ENCODE assay signal across 14 cellular contexts in the genomic region with DNA sequence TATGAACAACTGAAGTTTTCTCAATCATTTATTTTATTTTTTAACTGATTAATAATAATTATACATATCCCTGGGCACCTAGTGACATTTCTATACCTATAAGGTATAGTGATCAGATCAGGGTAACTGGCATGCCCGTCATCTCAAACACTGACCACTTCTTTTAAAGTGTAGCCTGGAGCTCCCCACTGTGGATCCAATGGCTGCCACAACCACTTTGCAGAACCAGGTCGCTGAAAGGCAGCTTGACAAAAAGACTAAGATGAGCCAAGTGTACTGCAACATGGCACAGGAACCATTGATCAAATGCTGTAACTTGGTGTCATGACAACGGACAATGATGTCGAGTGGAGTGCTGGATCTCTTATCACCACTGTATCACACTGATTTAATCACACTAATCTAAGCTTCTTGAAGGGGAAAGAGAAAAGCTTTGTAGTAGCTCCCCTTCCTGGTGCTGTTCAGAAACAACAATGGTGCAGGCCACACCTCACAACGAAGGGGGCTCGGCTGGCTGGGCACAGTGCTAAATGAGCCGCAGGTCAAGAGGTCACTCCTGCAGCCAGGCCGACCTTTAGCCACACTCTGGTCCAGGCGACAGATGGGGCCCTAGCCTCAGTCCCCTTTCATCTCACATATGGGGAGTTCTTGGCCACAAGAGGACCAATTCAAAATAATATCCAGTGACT. TPM values are rescaled to one million over a fixed set of nuclear protein-coding genes. Genes with fewer than 3 reads are reported as not detected.
DNase-seq lines count a peak whose midpoint lies in the region; ATAC-seq, FAIRE-seq and TF ChIP-seq lines count a peak whose summit lies in the region.
"Had no signal": no experiment of that assay in that cellular context is flagged by ENCODE, and none has a peak within 500 bp of the region (broad histone marks: within the 10 kb centered on the region; RNA-seq: fewer than 3 reads in every experiment).

No MANE protein-coding gene starts in this region.

- peak in 2 of 3 experiments; percentile 2 to 18; a peak in 2 of 4 replicates for TF ChIP-seq CTCF in H1 (IDR thresholded peaks at IDR 0.05; ENCODE audit: control extremely low read depth in 1 of 3, insufficient read depth in 1 of 3, low read depth in 1 of 3, low read length in 3 of 3)
- peak; percentile 30 for TF ChIP-seq CTCF in osteoblast (IDR thresholded peaks at IDR 0.05; ENCODE audit: extremely low read depth, low read depth, low read length)

- no peak overlapping the region for H4K91ac ChIP-seq in H1 (replicated peaks; ENCODE audit: insufficient read length, low read length)
- no peak overlapping the region for H4K91ac ChIP-seq in mesenchymal stem cell (ENCODE audit: low read length)

- peak overlapping the region; percentile 81 for H2AFZ ChIP-seq in H1 (ENCODE audit: low read length)
- H2AFZ ChIP-seq in osteoblast (ENCODE audit: low read length): no peak overlapping the region
- no peak overlapping the region for H2AFZ ChIP-seq in mesenchymal stem cell (ENCODE audit: low read depth, low read length)

- H3K18ac ChIP-seq in H1 (ENCODE audit: extremely low read depth, low read length) (no peak overlapping the region), mesenchymal stem cell (ENCODE audit: low read depth in 1 of 2, low read length in 2 of 2) (no peak overlapping the region)

- no peak overlapping the region for H2BK20ac ChIP-seq in H1 (ENCODE audit: low read length)

- no peak for ATAC-seq in HG02870 (IDR thresholded peaks at IDR 0.05; ENCODE audit: unreplicated experiment)
- ATAC-seq: A549; activated T-cell treated with anti-CD3 and anti-CD28 coated beads, Interleukin-2, amount 50 U/mL, for 72 hours had no signal

- POLR2A ChIA-PET in H1 (lab: Charles Lee; ENCODE audit: partially characterized antibody): no interaction called here

- no peak for FAIRE-seq in H1 (lab: Jason Lieb, UNC)
- FAIRE-seq: A549 had no signal

- H4K20me1 ChIP-seq in H1 (replicated peaks in 1 of 2; ENCODE audit: control insufficient read depth in 1 of 2, insufficient read depth in 2 of 2, low read length in 2 of 2) (no peaks in the 10 kb centered on the region), osteoblast (ENCODE audit: insufficient read depth, low read length) (no peaks in the 10 kb centered on the region)

- H3K9me3 ChIP-seq in H1 (ENCODE audit: insufficient read depth in 2 of 2, low read depth in 1 of 2, low read length in 1 of 2) (no peaks in the 10 kb centered on the region), osteoblast (ENCODE audit: low read depth, low read length) (no peaks in the 10 kb centered on the region), mesenchymal stem cell (ENCODE audit: control insufficient read depth, low read length) (no peaks in the 10 kb centered on the region)
- H3K9me3 ChIP-seq: A549, neutrophil had no signal

- H2BK120ac ChIP-seq in H1 (replicated peaks; ENCODE audit: low read depth, low read length): no peak overlapping the region
- no peak overlapping the region for H2BK120ac ChIP-seq in mesenchymal stem cell (ENCODE audit: low read depth, low read length)

- H3K4me2 ChIP-seq in H1 (ENCODE audit: insufficient read depth in 1 of 2, low read depth in 2 of 2, low read length in 2 of 2): no peak overlapping the region
- no peak overlapping the region for H3K4me2 ChIP-seq in osteoblast (ENCODE audit: insufficient read depth, low read length)
- no peak overlapping the region for H3K4me2 ChIP-seq in mesenchymal stem cell (ENCODE audit: low read length, poor library complexity, severe bottlenecking)
- H3K4me2 ChIP-seq: A549 had no signal

- H2AK5ac ChIP-seq in H1 (ENCODE audit: low read depth, low read length) (no peak overlapping the region), mesenchymal stem cell (ENCODE audit: low read length, severe bottlenecking) (no peak overlapping the region)

- peak overlapping the region; percentile 15 for H4K5ac ChIP-seq in H1 (ENCODE audit: insufficient read length, low read depth, low read length)

- no peaks in the 10 kb centered on the region for H3K23me2 ChIP-seq in H1 (ENCODE audit: low read depth, low read length)

- no peak for TF ChIP-seq EP300 in H1 (IDR thresholded peaks at IDR 0.05; ENCODE audit: borderline replicate concordance in 1 of 2, low read depth in 2 of 2, low read length in 2 of 2)

- TF ChIP-seq POLR2A in H1 (IDR thresholded peaks at IDR 0.05; ENCODE audit: control extremely low read depth in 1 of 2, low read depth in 2 of 2, low read length in 2 of 2): no peak

- H3K27me3 ChIP-seq in H1 (replicated peaks in 1 of 4; ENCODE audit: control insufficient read depth in 3 of 4, extremely low read depth in 1 of 4, insufficient read depth in 3 of 4, low read length in 3 of 4) (no peaks in the 10 kb centered on the region), osteoblast (ENCODE audit: insufficient read depth, low read length) (no peaks in the 10 kb centered on the region), mesenchymal stem cell (ENCODE audit: control insufficient read depth in 1 of 2, insufficient read depth in 1 of 2, low read length in 2 of 2) (peaks cover 0 to 27% of the 10 kb centered on the region in 2 experiments)

- H3K79me2 ChIP-seq in H1 (ENCODE audit: control insufficient read depth in 1 of 2, insufficient read depth in 2 of 2, low read length in 2 of 2) (no peaks in the 10 kb centered on the region), osteoblast (ENCODE audit: insufficient read depth, low read length) (no peaks in the 10 kb centered on the region)

- H3K14ac ChIP-seq in H1 (ENCODE audit: insufficient read length) (no peak overlapping the region), mesenchymal stem cell (ENCODE audit: low read length in 2 of 2) (no peak overlapping the region)

- DNase-seq in NCI-H146 (lab: John Stamatoyannopoulos, UW) (peak; percentile 1), NCI-H146 treated with DMSO at 0.1 percent for 48 hours (lab: John Stamatoyannopoulos, UW; ENCODE audit: unreplicated experiment) (no peak), LHCN-M2 (ENCODE audit: low read depth) (peak; percentile 26), H1 (ENCODE audit: low read depth in 1 of 2, low spot score in 2 of 2) (no peak), osteoblast (ENCODE audit: insufficient read length, low spot score, missing footprints) (no peak), mesenchymal stem cell (no peak), NCI-H2227 (lab: John Stamatoyannopoulos, UW; ENCODE audit: unreplicated experiment) (no peak)
- DNase-seq: activated T-cell treated with anti-CD3 and anti-CD28 coated beads, Interleukin-2, amount 50 U/mL, for 72 hours; NCI-H1436 treated with DMSO at 0.1 percent for 48 hours; NCI-H526 treated with DMSO at 0.1 percent for 48 hours had no signal

- no peak overlapping the region for H3K56ac ChIP-seq in H1 (replicated peaks; ENCODE audit: insufficient read length, low read depth, low read length)

- H2BK12ac ChIP-seq in H1 (ENCODE audit: low read depth, low read length) (no peak overlapping the region), mesenchymal stem cell (ENCODE audit: low read length in 2 of 2) (no peak overlapping the region)

- H3K23ac ChIP-seq in H1 (ENCODE audit: insufficient read length) (no peak overlapping the region), mesenchymal stem cell (ENCODE audit: low read length in 2 of 2) (no peak overlapping the region)

- H3K27ac ChIP-seq in H1 (ENCODE audit: low read depth, low read length): no peak overlapping the region
- H3K27ac ChIP-seq in osteoblast (ENCODE audit: low read depth, low read length): no peak overlapping the region
- H3K27ac ChIP-seq in mesenchymal stem cell (ENCODE audit: low read length, poor library complexity, severe bottlenecking): no peak overlapping the region
- H3K27ac ChIP-seq: A549, neutrophil had no signal

- peak; percentile 34 to 49; a peak in 3 of 4 replicates for TF ChIP-seq RAD21 in H1 (IDR thresholded peaks at IDR 0.05 in 1 of 2, conservative IDR thresholded peaks at IDR 0.05 in 1 of 2; ENCODE audit: low read depth in 2 of 2, low read length in 2 of 2)

- no peak overlapping the region for H3K9ac ChIP-seq in H1 (replicated peaks in 1 of 4; ENCODE audit: extremely low read depth in 1 of 4, low read depth in 3 of 4, low read length in 3 of 4)
- H3K9ac ChIP-seq in mesenchymal stem cell (ENCODE audit: low read length): no peak overlapping the region

- H4K8ac ChIP-seq in H1 (ENCODE audit: extremely low read depth, insufficient read depth, low read length) (no peak overlapping the region), mesenchymal stem cell (ENCODE audit: low read length) (no peak overlapping the region)

- H3K4me1 ChIP-seq in H1 (replicated peaks in 1 of 4; ENCODE audit: control insufficient read depth in 3 of 4, insufficient read depth in 4 of 4, low read length in 3 of 4) (peaks cover 0 to 8% (median 2%) of the 10 kb centered on the region in 4 experiments; a peak in 5 of 7 replicates), osteoblast (ENCODE audit: insufficient read depth, low read length) (peaks cover 3% of the 10 kb centered on the region), mesenchymal stem cell (ENCODE audit: control insufficient read depth, insufficient read depth, low read depth, low read length) (peaks cover 2% of the 10 kb centered on the region)

- H3K36me3 ChIP-seq in H1 (ENCODE audit: control insufficient read depth in 2 of 4, insufficient read depth in 4 of 4, low read length in 3 of 4) (no peaks in the 10 kb centered on the region), osteoblast (ENCODE audit: insufficient read depth, low read length) (no peaks in the 10 kb centered on the region), mesenchymal stem cell (ENCODE audit: control insufficient read depth in 1 of 2, insufficient read depth in 2 of 2, low read depth in 1 of 2, low read length in 2 of 2) (no peaks in the 10 kb centered on the region)
- H3K36me3 ChIP-seq: neutrophil had no signal

- H3K4ac ChIP-seq in H1 (replicated peaks; ENCODE audit: insufficient read length, low read depth, low read length) (no peak overlapping the region), mesenchymal stem cell (ENCODE audit: low read depth in 1 of 2, low read length in 2 of 2) (no peak overlapping the region)

- WGBS in H1 (ENCODE audit: extremely low coverage in 1 of 2, insufficient coverage in 1 of 2, insufficient read length in 1 of 2, insufficient replicate concordance in 2 of 2, low coverage in 1 of 2, low lambda C conversion rate in 2 of 2, missing lambda C conversion rate in 1 of 2), 2 experiments: 79% methylated on average over 9 of the region's 9 CpGs; no CpG with 5 or more reads in 1 of the 2 experiments
- 41% methylated on average over 9 of the region's 9 CpGs for WGBS in mesenchymal stem cell

- H3K79me1 ChIP-seq in H1 (ENCODE audit: low read depth, low read length): no peaks in the 10 kb centered on the region
- H3K79me1 ChIP-seq in mesenchymal stem cell (replicated peaks; ENCODE audit: low read length, poor library complexity, severe bottlenecking): no peaks in the 10 kb centered on the region

- no peak overlapping the region for H2BK15ac ChIP-seq in H1 (ENCODE audit: low read length)
- no peak overlapping the region for H2BK15ac ChIP-seq in mesenchymal stem cell (ENCODE audit: low read depth, poor library complexity, severe bottlenecking)

- CTCF ChIA-PET in H1 (lab: Charles Lee; ENCODE audit: partially characterized antibody): interaction anchor here (0.6 to 2.6 kb wide), 8 partner anchors 11 to 254 kb away, joined by 3 to 12 read pairs (median 4); no protein-coding TSS in a partner anchor

- H2BK5ac ChIP-seq in H1 (ENCODE audit: low read depth, low read length) (no peak overlapping the region), mesenchymal stem cell (ENCODE audit: low read depth, low read length, poor library complexity, severe bottlenecking) (no peak overlapping the region)

- H3K4me3 ChIP-seq in H1 (ENCODE audit: extremely low read depth in 1 of 4, insufficient read depth in 2 of 4, low read depth in 3 of 4, low read length in 4 of 4): no peak overlapping the region
- H3K4me3 ChIP-seq in osteoblast (ENCODE audit: insufficient read depth, low read length): no peak overlapping the region
- no peak overlapping the region for H3K4me3 ChIP-seq in mesenchymal stem cell (ENCODE audit: insufficient read depth in 1 of 2, low read depth in 1 of 2, low read length in 2 of 2)
- H3K4me3 ChIP-seq: A549, lung had no signal

RNA-seq across cellular contexts. Expression of a gene that starts 2.3 kb away (rescaled TPM):
- total RNA-seq in LHCN-M2 (2014; rRNA removed) (34.1 and 37.3 TPM in 2 replicates), osteoblast (73.8 and 77.5 TPM in 2 replicates)
- polyA plus RNA-seq in LHCN-M2 (2012): 8.6 TPM
- total RNA-seq in H1 (2021; fragmentation: NEBNext Ultra II Directional; extraction: Animal tissue kit (Norgen Biotek cat#: 25700)): 0.50 and 0.57 TPM in 2 replicates
- polyA plus RNA-seq in H1 (2011; rRNA removed): 0.95 and 1.8 TPM in 2 replicates
- 1.5 TPM for polyA plus RNA-seq in H1 (2011; cell fraction: cytosol; rRNA removed)
- 1.4 TPM for polyA plus RNA-seq in H1 (2011; cell fraction: nucleus; rRNA removed)
- 1.1 to 1.4 TPM (median 1.2 TPM) in 4 replicates for polyA plus RNA-seq in H1 (2012, experiment 1 of 2)
- 0.22 TPM for polyA plus RNA-seq in H1 (2012, experiment 2 of 2)
- 0.20 TPM for polyA plus RNA-seq in H1 (2013, experiment 1 of 2)
- polyA plus RNA-seq in H1 (2013, experiment 2 of 2): 0.15 TPM
- 2.2 and 3.3 TPM in 2 replicates for polyA minus RNA-seq in H1 (2011; rRNA and poly(A)+ RNA removed)
- polyA minus RNA-seq in H1 (2011; cell fraction: cytosol; rRNA and poly(A)+ RNA removed): 2.3 TPM
- polyA minus RNA-seq in H1 (2011; cell fraction: nucleus; rRNA and poly(A)+ RNA removed): 1.1 TPM
- 0.91 TPM for polyA plus RNA-seq in mesenchymal stem cell (2013, experiment 1 of 2)
- polyA plus RNA-seq in mesenchymal stem cell (2013, experiment 2 of 2): 1.1 TPM

Comparison
In these comparisons a context has a peak if more than half of its experiments do, and no peak if none do; other contexts are left out.
1. DNase-seq: peak in NCI-H146 (single experiment) and LHCN-M2 (single experiment); none in NCI-H146 treated with DMSO at 0.1 percent for 48 hours (single experiment), H1 (0 of 2), osteoblast (single experiment), mesenchymal stem cell (single experiment) and NCI-H2227 (single experiment).
2. RNA of a gene that starts 2.3 kb away (total RNA-seq): 73.8 to 77.5 TPM in osteoblast and 34.1 to 37.3 TPM in LHCN-M2; 0.50 to 0.57 TPM in H1; every median in the first group is over 10 times any median in the second.